11 cellular contexts compared by ENCODE assay signal in the genomic region with DNA sequence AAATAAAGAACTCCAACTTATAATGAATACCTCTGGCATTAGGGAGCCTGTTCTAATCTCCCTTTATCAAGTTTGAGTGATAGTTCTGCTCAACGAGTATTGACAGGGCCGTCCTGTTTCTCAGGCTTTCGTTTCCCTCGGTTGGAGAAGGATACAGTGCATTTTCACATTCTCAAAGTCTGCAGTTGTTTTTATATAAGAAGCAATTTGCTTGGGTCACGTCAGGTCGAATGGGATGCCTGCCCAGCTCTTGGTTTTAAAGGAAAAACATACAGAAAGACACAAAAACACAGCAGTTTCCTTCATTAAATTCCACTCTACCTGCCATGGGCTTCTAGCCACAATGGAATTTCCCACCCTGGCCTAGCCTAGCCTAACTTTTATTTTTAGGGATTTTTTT.
DNase-seq lines count a peak whose midpoint lies in the region; ATAC-seq and TF ChIP-seq lines count a peak whose summit lies in the region.
"Had no signal": no experiment of that assay in that cellular context is flagged by ENCODE, and none has a peak within 500 bp of the region (broad histone marks: within the 10 kb centered on the region; RNA-seq: fewer than 3 reads in every experiment).

No MANE protein-coding gene starts in this region.

- H3K9me3 ChIP-seq in lower lobe of right lung, result no peaks in the 10 kb centered on the region
- no peaks in the 10 kb centered on the region for H3K9me3 ChIP-seq in thoracic aorta

- H3K36me3 ChIP-seq in lower lobe of right lung, result no peaks in the 10 kb centered on the region
- H3K36me3 ChIP-seq in thoracic aorta, result no peaks in the 10 kb centered on the region

- intact Hi-C loops in lower lobe of right lung (cut with DNase I), result no loop called here

- peak overlapping the region; percentile 67 for H3K27ac ChIP-seq in lower lobe of right lung
- peak overlapping the region; percentile 5 to 69 for H3K27ac ChIP-seq in thoracic aorta

- H3K4me1 ChIP-seq in lower lobe of right lung, result peaks cover 23% of the 10 kb centered on the region
- peaks cover 20 to 22% of the 10 kb centered on the region in 2 donors for H3K4me1 ChIP-seq in thoracic aorta (ENCODE audit: control insufficient read depth in 1 of 2, low read depth in 2 of 2)

- ATAC-seq in lower lobe of right lung, result peak in 1 of 2 donors; percentile 59
- no peak for ATAC-seq in thoracic aorta (ENCODE audit: insufficient number of reproducible peaks, low FRiP score, low read depth)
- no peak for ATAC-seq in GM18511 (IDR thresholded peaks at IDR 0.05; ENCODE audit: unreplicated experiment)
- ATAC-seq in HG02884 (IDR thresholded peaks at IDR 0.05; ENCODE audit: unreplicated experiment), result no peak

- no peak overlapping the region for H3K4me3 ChIP-seq in lower lobe of right lung
- H3K4me3 ChIP-seq in thoracic aorta, result peak overlapping the region; percentile 55

- no peak for TF ChIP-seq CTCF in lower lobe of right lung (IDR thresholded peaks at IDR 0.05)
- no peak for TF ChIP-seq CTCF in thoracic aorta (IDR thresholded peaks at IDR 0.05)

- H3K27me3 ChIP-seq in lower lobe of right lung (ENCODE audit: low read depth), result no peaks in the 10 kb centered on the region
- no peaks in the 10 kb centered on the region for H3K27me3 ChIP-seq in thoracic aorta (replicated peaks; ENCODE audit: insufficient read depth)

- DNase-seq in HT1080 (ENCODE audit: low read depth) (peak; percentile 18), dedifferentiated amniotic fluid mesenchymal stem cell (ENCODE audit: extremely low spot score) (peak; percentile 77), lower lobe of right lung (no peak), thoracic aorta (ENCODE audit: low spot score) (no peak), NCI-H1048 (lab: John Stamatoyannopoulos, UW) (no peak)
- no peak for DNase-seq in activated CD4-positive, CD25-positive, alpha-beta regulatory T cell (lab: John Stamatoyannopoulos, UW)
- DNase-seq: DND-41; effector CD4-positive, alpha-beta T cell; NCI-H345 had no signal

Comparison
In these comparisons a context has a peak if more than half of its experiments do, and no peak if none do; other contexts are left out.
1. DNase-seq: peak in HT1080 (single experiment) and dedifferentiated amniotic fluid mesenchymal stem cell (single experiment); none in lower lobe of right lung (single experiment), thoracic aorta (single experiment), NCI-H1048 (single experiment) and activated CD4-positive, CD25-positive, alpha-beta regulatory T cell (0 of 4).